Comparison of ENCODE assay signal across 10 cellular contexts in the genomic region with DNA sequence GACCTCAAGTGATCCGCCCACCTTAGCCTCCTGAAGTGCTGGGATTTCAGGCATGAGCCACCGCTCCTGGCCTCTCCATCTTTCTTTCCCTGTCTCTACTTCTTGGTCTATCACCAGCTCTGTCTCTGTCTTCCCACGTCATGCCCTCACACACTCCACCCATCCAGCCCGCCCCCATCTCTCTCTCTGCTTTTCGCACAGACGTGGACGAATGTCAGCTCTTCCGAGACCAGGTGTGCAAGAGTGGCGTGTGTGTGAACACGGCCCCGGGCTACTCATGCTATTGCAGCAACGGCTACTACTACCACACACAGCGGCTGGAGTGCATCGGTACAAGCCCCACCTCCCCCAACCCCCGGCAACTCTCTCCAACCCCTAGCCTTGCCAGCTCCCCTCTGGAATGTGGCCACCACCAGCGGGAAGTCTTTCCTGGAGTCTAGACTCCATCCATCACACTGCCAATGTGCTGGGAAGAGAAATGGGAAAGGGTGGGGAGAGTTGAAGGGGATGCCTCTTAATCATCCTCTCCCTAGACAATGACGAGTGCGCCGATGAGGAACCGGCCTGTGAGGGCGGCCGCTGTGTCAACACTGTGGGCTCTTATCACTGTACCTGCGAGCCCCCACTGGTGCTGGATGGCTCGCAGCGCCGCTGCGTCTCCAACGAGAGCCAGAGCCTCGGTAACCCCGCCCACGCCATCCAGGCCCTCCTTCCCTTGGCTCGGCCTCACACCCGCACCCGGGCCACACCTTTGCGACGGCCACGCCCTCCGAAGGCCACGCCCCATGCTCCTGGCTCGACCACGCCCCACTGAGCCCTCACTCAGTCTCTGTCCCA.
DNase-seq lines count a peak whose midpoint lies in the region; ATAC-seq, FAIRE-seq and TF ChIP-seq lines count a peak whose summit lies in the region.
"Had no signal": no experiment of that assay in that cellular context is flagged by ENCODE, and none has a peak within 500 bp of the region (broad histone marks: within the 10 kb centered on the region; RNA-seq: fewer than 3 reads in every experiment).

No MANE protein-coding gene starts in this region.

- H3K27ac ChIP-seq in WERI-Rb-1 = no peak overlapping the region

- TF ChIP-seq CTCF in D721Med (IDR thresholded peaks at IDR 0.05; ENCODE audit: insufficient read depth, missing control alignments) (no peak), WERI-Rb-1 (IDR thresholded peaks at IDR 0.05; ENCODE audit: low read depth, low read length) (no peak)

- no peak overlapping the region for H3K4me3 ChIP-seq in WERI-Rb-1 (ENCODE audit: low read depth, low read length)

- DNase-seq in D721Med (ENCODE audit: insufficient read length, low spot score) (peak; percentile 71), NCI-H1417 (lab: John Stamatoyannopoulos, UW) (peak; percentile 85 to 97 (median 91)), WERI-Rb-1 (peak; percentile 57), iPS-NIHi7 (ENCODE audit: extremely low spot score) (peak; percentile 98), 8988T (no peak), AG20443 (ENCODE audit: low spot score) (no peak)
- DNase-seq: activated CD8-positive, alpha-beta memory T cell treated with anti-CD3 and anti-CD28 coated beads, Interleukin-2, amount 50 U/mL, for 48 hours; immature natural killer cell had no signal

- no peak for FAIRE-seq in D721Med (lab: Jason Lieb, UNC)

- H3K36me3 ChIP-seq in WERI-Rb-1 = peaks cover 65% of the 10 kb centered on the region

- no peaks in the 10 kb centered on the region for H3K9me3 ChIP-seq in WERI-Rb-1 (ENCODE audit: severe bottlenecking)

- H3K27me3 ChIP-seq in WERI-Rb-1 (ENCODE audit: insufficient read depth, low read depth, severe bottlenecking) = no peaks in the 10 kb centered on the region

- ATAC-seq in HG02571 (IDR thresholded peaks at IDR 0.05; ENCODE audit: unreplicated experiment) (no peak), HG03354 (IDR thresholded peaks at IDR 0.05; ENCODE audit: poor library complexity, severe bottlenecking, unreplicated experiment) (no peak)

Comparison
In these comparisons a context has a peak if more than half of its experiments do, and no peak if none do; other contexts are left out.
1. DNase-seq: peak in D721Med (single experiment), NCI-H1417 (3 of 3), WERI-Rb-1 (single experiment) and iPS-NIHi7 (single experiment); none in 8988T (single experiment) and AG20443 (single experiment).